In genomic region chr19:1861599-1862031, GRCh38 we compare ENCODE assay signal across 8 cellular contexts. TPM values are rescaled to one million over a fixed set of nuclear protein-coding genes. Genes with fewer than 3 reads are reported as not detected.
DNase-seq lines count a peak whose midpoint lies in the region; ATAC-seq and TF ChIP-seq lines count a peak whose summit lies in the region.

No MANE protein-coding gene starts in this region.

- H2AFZ ChIP-seq in GM23338 = no peak overlapping the region

- H3K36me3 Mint-ChIP-seq in GM23338 (ENCODE audit: low read depth) (no peaks in the 10 kb centered on the region; the same call in 2 of the 3 replicates), T-helper 17 cell (ENCODE audit: low read depth) (no peaks in the 10 kb centered on the region), glutamatergic neuron (ENCODE audit: unreplicated experiment) (no peaks in the 10 kb centered on the region)

- 0 out of 2 replicates have a peak, but pooled peaks cover 4% of the 10 kb centered on the region for H3F3A ChIP-seq in GM23338 (replicated peaks; ENCODE audit: low read depth)

- H3K9me3 Mint-ChIP-seq in GM23338 (no peaks in the 10 kb centered on the region), glutamatergic neuron (ENCODE audit: unreplicated experiment) (peaks cover 10% of the 10 kb centered on the region)

- H3K4me3 Mint-ChIP-seq in GM23338 (peak overlapping the region; percentile 90), T-helper 17 cell (peak overlapping the region; percentile 98), glutamatergic neuron (ENCODE audit: unreplicated experiment) (peak overlapping the region; percentile 85)

- H3K4me1 ChIP-seq in GM23338 (ENCODE audit: insufficient read depth) (peaks cover 48% of the 10 kb centered on the region), skeletal muscle satellite cell (ENCODE audit: control insufficient read depth, insufficient read depth, low read length) (peaks cover 49% of the 10 kb centered on the region)

- H3K9me2 ChIP-seq in GM23338 (ENCODE audit: insufficient read depth) = no peaks in the 10 kb centered on the region

- H3K27me3 ChIP-seq in GM23338 (ENCODE audit: insufficient read depth) (peaks cover 16% of the 10 kb centered on the region), skeletal muscle satellite cell (ENCODE audit: control insufficient read depth, insufficient read depth, low read length) (no peaks in the 10 kb centered on the region)

- H3K9me3 ChIP-seq in T-helper 17 cell (ENCODE audit: control insufficient read depth, low read length, poor library complexity, severe bottlenecking) (no peaks in the 10 kb centered on the region), skeletal muscle satellite cell (replicated peaks; ENCODE audit: low read length) (no peaks in the 10 kb centered on the region)

- H3K9ac ChIP-seq in skeletal muscle satellite cell (ENCODE audit: low read depth, low read length) = peak overlapping the region; percentile 88

- H3K4me2 ChIP-seq in GM23338 = peak overlapping the region; percentile 98
- H3K4me2 ChIP-seq in skeletal muscle satellite cell (ENCODE audit: low read length) = peak overlapping the region; percentile 94

- TF ChIP-seq CTCF in GM23338 (conservative IDR thresholded peaks at IDR 0.05; ENCODE audit: low read depth in 2 of 2) (no peak), glutamatergic neuron (IDR thresholded peaks at IDR 0.05; ENCODE audit: partially characterized antibody, unreplicated experiment) (no peak)

- peaks cover 24% of the 10 kb centered on the region for H3K27me3 Mint-ChIP-seq in GM23338 (ENCODE audit: insufficient read depth, low read depth, poor library complexity)
- H3K27me3 Mint-ChIP-seq in T-helper 17 cell = no peaks in the 10 kb centered on the region
- peaks cover 4% of the 10 kb centered on the region for H3K27me3 Mint-ChIP-seq in glutamatergic neuron (ENCODE audit: unreplicated experiment)

- in situ Hi-C loops in ACHN (cut with HindIII; ENCODE audit: low pct_ligation_motif_present, low pct_unique_long_range_greater_than_20kb, low sequenced_read_pairs) = no loop called here

- DNase-seq in GM23338 (ENCODE audit: low spot score) (no peak), T-helper 17 cell (no peak), glutamatergic neuron (peak; percentile 31), ACHN (no peak)

- H3K4me3 ChIP-seq in GM23338 (peak overlapping the region; percentile 94), skeletal muscle satellite cell (ENCODE audit: low read length) (peak overlapping the region; percentile 99)

- H3K27ac Mint-ChIP-seq in GM23338 = no peak overlapping the region
- H3K27ac Mint-ChIP-seq in T-helper 17 cell = peak overlapping the region; percentile 96
- peak overlapping the region; percentile 48 for H3K27ac Mint-ChIP-seq in glutamatergic neuron (ENCODE audit: unreplicated experiment)

- peaks cover 21% of the 10 kb centered on the region; the same call in 1 of the 2 replicates for H4K20me1 ChIP-seq in GM23338 (replicated peaks; ENCODE audit: insufficient read depth)

- H3K27ac ChIP-seq in GM23338 (ENCODE audit: low read depth) = no peak overlapping the region

- no peak for ATAC-seq in GM23338
- ATAC-seq in T-helper 17 cell = no peak
- no peak for ATAC-seq in HG03469 (IDR thresholded peaks at IDR 0.05; ENCODE audit: unreplicated experiment)
- no peak for ATAC-seq in GM18867 (IDR thresholded peaks at IDR 0.05; ENCODE audit: unreplicated experiment)
- ATAC-seq in HG02571 (IDR thresholded peaks at IDR 0.05; ENCODE audit: unreplicated experiment) = no peak

- peaks cover 51% of the 10 kb centered on the region for H3K79me2 ChIP-seq in GM23338 (replicated peaks; ENCODE audit: insufficient read depth)

- H3K4me1 Mint-ChIP-seq in GM23338 = peaks cover 34% of the 10 kb centered on the region; the same call in 2 of the 3 replicates
- H3K4me1 Mint-ChIP-seq in T-helper 17 cell = peaks cover 25% of the 10 kb centered on the region
- peaks cover 4% of the 10 kb centered on the region for H3K4me1 Mint-ChIP-seq in glutamatergic neuron (ENCODE audit: low read depth, unreplicated experiment)

- H3K36me3 ChIP-seq in GM23338 (ENCODE audit: insufficient read depth) = no peaks in the 10 kb centered on the region
- no peaks in the 10 kb centered on the region for H3K36me3 ChIP-seq in skeletal muscle satellite cell (ENCODE audit: insufficient read depth, low read length)

TF ChIP-seq in GM23338, 12 proteins besides CTCF, POLR2A, EP300 and RAD21:
- TF ChIP-seq ZNF331 (CRISPR knock-in tag; IDR thresholded peaks at IDR 0.05; ENCODE audit: low read depth) (no peak), POLR2AphosphoS5 (IDR thresholded peaks at IDR 0.05; ENCODE audit: low read depth) (no peak), EZH2phosphoT487 (IDR thresholded peaks at IDR 0.05; ENCODE audit: unreplicated experiment) (no peak), STAT1 (IDR thresholded peaks at IDR 0.05; ENCODE audit: unreplicated experiment) (no peak), NANOG (IDR thresholded peaks at IDR 0.05; ENCODE audit: borderline replicate concordance) (no peak), REST (IDR thresholded peaks at IDR 0.05; ENCODE audit: unreplicated experiment) (no peak)

RNA-seq across cellular contexts. Expression of gene KLF16, which starts 1.8 kb away (rescaled TPM):
- total RNA-seq in GM23338 (2014; rRNA removed; shearing (Covaris generic)) = 20.2 and 22.0 TPM in 2 replicates
- polyA plus RNA-seq in GM23338 (2016; fragmentation: Nextera tagmentation; extraction: Ambion mirVana) = 8.9 and 12.3 TPM in 2 replicates
- total RNA-seq in T-helper 17 cell (10 to 100 TPM; 37.9 to 46.5 TPM), glutamatergic neuron (ENCODE audit: unreplicated experiment) (30.6 TPM)
- total RNA-seq in skeletal muscle satellite cell (2012; rRNA removed) = 12.9 and 13.2 TPM in 2 replicates

RNA-seq across cellular contexts. Expression of gene REXO1, which starts 13.3 kb away (rescaled TPM):
- 28.4 and 90.1 TPM in 2 replicates for total RNA-seq in GM23338 (2014; rRNA removed; shearing (Covaris generic))
- polyA plus RNA-seq in GM23338 (2016; fragmentation: Nextera tagmentation; extraction: Ambion mirVana) = 20.2 and 23.5 TPM in 2 replicates
- total RNA-seq in T-helper 17 cell (100 to 1,000 TPM in 1 of 2 donors, 10 to 100 TPM in 1; 98.7 to 107 TPM), glutamatergic neuron (ENCODE audit: unreplicated experiment) (65.7 TPM)
- total RNA-seq in skeletal muscle satellite cell (2012; rRNA removed) = 10.7 and 13.7 TPM in 2 replicates

RNA-seq across cellular contexts. Expression of gene ABHD17A, which starts 23.7 kb away (rescaled TPM):
- 68.8 and 99.9 TPM in 2 replicates for total RNA-seq in GM23338 (2014; rRNA removed; shearing (Covaris generic))
- polyA plus RNA-seq in GM23338 (2016; fragmentation: Nextera tagmentation; extraction: Ambion mirVana) = 34.2 and 37.1 TPM in 2 replicates
- total RNA-seq in T-helper 17 cell = 100 to 1,000 TPM; 121 to 125 TPM
- total RNA-seq in glutamatergic neuron (ENCODE audit: unreplicated experiment) = 75.1 TPM
- 61.8 and 64.4 TPM in 2 replicates for total RNA-seq in skeletal muscle satellite cell (2012; rRNA removed)

RNA-seq across cellular contexts. Expression of gene ADAT3, which starts 43.6 kb away (rescaled TPM):
- total RNA-seq in GM23338 (2014; rRNA removed; shearing (Covaris generic)) = 10.6 and 12.4 TPM in 2 replicates
- 7.8 and 7.9 TPM in 2 replicates for polyA plus RNA-seq in GM23338 (2016; fragmentation: Nextera tagmentation; extraction: Ambion mirVana)
- total RNA-seq in T-helper 17 cell (1 to 10 TPM; 6.4 to 8.5 TPM), glutamatergic neuron (ENCODE audit: unreplicated experiment) (10.9 TPM)
- total RNA-seq in skeletal muscle satellite cell (2012; rRNA removed) = 3.3 and 3.5 TPM in 2 replicates

RNA-seq across cellular contexts. Expression of gene SCAMP4, which starts 43.6 kb away (rescaled TPM):
- total RNA-seq in GM23338 (2014; rRNA removed; shearing (Covaris generic)) = 87.0 and 106 TPM in 2 replicates
- polyA plus RNA-seq in GM23338 (2016; fragmentation: Nextera tagmentation; extraction: Ambion mirVana) = 35.5 and 39.4 TPM in 2 replicates
- total RNA-seq in T-helper 17 cell (10 to 100 TPM; 19.2 to 20.7 TPM), glutamatergic neuron (ENCODE audit: unreplicated experiment) (66.3 TPM)
- 45.2 and 65.9 TPM in 2 replicates for total RNA-seq in skeletal muscle satellite cell (2012; rRNA removed)
